Comparison of ENCODE assay signal across 8 cellular contexts in genomic region chr19:15330801-15331418, GRCh38. TPM values are rescaled to one million over a fixed set of nuclear protein-coding genes. Genes with fewer than 3 reads are reported as not detected.
A peak's percentile ranks its signal among the peaks of the same experiment; 100 is the strongest.
DNase-seq lines count a peak whose midpoint lies in the region; ATAC-seq and TF ChIP-seq lines count a peak whose summit lies in the region.

No MANE protein-coding gene starts in this region.

- ATAC-seq in right lobe of liver: peak; percentile 36 to 56 (median 43)
- ATAC-seq in HG03521 (IDR thresholded peaks at IDR 0.05; ENCODE audit: unreplicated experiment): no peak
- no peak for ATAC-seq in GM21723 (IDR thresholded peaks at IDR 0.05; ENCODE audit: unreplicated experiment)

- peak overlapping the region; percentile 80 for H3K4me3 ChIP-seq in NB4 (ENCODE audit: low read depth, low read length)
- H3K4me3 ChIP-seq in mammary epithelial cell (replicated peaks in 1 of 3; ENCODE audit: insufficient read depth in 1 of 3, low read depth in 2 of 3, low read length in 3 of 3): peak overlapping the region; percentile 89 to 96 (median 94)
- peak overlapping the region; percentile 71 to 96 (median 89) for H3K4me3 ChIP-seq in right lobe of liver
- peak overlapping the region; percentile 86 to 97 for H3K4me3 ChIP-seq in tibial artery

- H2AFZ ChIP-seq in mammary epithelial cell (ENCODE audit: low read depth, low read length): peak overlapping the region; percentile 61

- under 1% methylated on average over 12 of the region's 17 CpGs for WGBS in mammary epithelial cell (ENCODE audit: low coverage, missing lambda C conversion rate)
- 4% methylated on average over 12 of the region's 17 CpGs for WGBS in right lobe of liver (ENCODE audit: insufficient coverage, low coverage, low lambda C conversion rate, missing lambda C conversion rate)

- DNase-seq in EH (ENCODE audit: low read depth) (peak; percentile 95), NB4 (ENCODE audit: low read depth) (peak; percentile 50), mammary epithelial cell (peak; percentile 87), right lobe of liver (no peak), tibial artery (no peak), ureter (ENCODE audit: low spot score) (no peak)

- TF ChIP-seq POLR2A in NB4 (IDR thresholded peaks at IDR 0.05; ENCODE audit: extremely low read depth, insufficient read length): no peak
- TF ChIP-seq POLR2A in right lobe of liver (IDR thresholded peaks at IDR 0.05): no peak

- in situ Hi-C loops in mammary epithelial cell (cut with MboI; ENCODE audit: low sequenced_read_pairs in 2 of 2): no loop called here

- intact Hi-C loops in mammary epithelial cell (cut with micrococcal nuclease) (loop anchor here (1.0 to 5.0 kb wide), 4 partner anchors 20 to 67 kb away; no protein-coding TSS in a partner anchor), right lobe of liver (cut with DNase I) (no loop called here), tibial artery (cut with DNase I; ENCODE audit: low total_unique reads) (loop anchor here (5.0 to 10.0 kb wide), 3 partner anchors 66 to 224 kb away; no protein-coding TSS in a partner anchor)

- H3K36me3 ChIP-seq in mammary epithelial cell (ENCODE audit: insufficient read depth, low read length) (no peaks in the 10 kb centered on the region), right lobe of liver (no peaks in the 10 kb centered on the region), tibial artery (no peaks in the 10 kb centered on the region)

- peak overlapping the region; percentile 96 for H3K4me2 ChIP-seq in mammary epithelial cell (ENCODE audit: insufficient read depth, low read depth, low read length)

- peaks cover 12% of the 10 kb centered on the region for H4K20me1 ChIP-seq in mammary epithelial cell (ENCODE audit: insufficient read depth, low read length)

- H3K79me2 ChIP-seq in mammary epithelial cell (ENCODE audit: insufficient read depth, low read length): peaks cover 83% of the 10 kb centered on the region

- dilution Hi-C loops in mammary epithelial cell (cut with HindIII; ENCODE audit: low sequenced_read_pairs): no loop called here

- CTCF ChIA-PET in mammary epithelial cell (lab: Charles Lee; ENCODE audit: low non-redundant PET): no interaction called here

- H3K4me1 ChIP-seq in mammary epithelial cell (ENCODE audit: insufficient read depth, low read length) (peaks cover 17% of the 10 kb centered on the region), right lobe of liver (peaks cover 0 to 51% (median 21%) of the 10 kb centered on the region in 4 donors), tibial artery (peaks cover 0 to 79% (median 61%) of the 10 kb centered on the region in 4 donors)

- BruUV-seq in mammary epithelial cell (replicated peaks; lab: Mats Ljungman, UMichigan): TSS peak; percentile 20

- H3K9me3 ChIP-seq in mammary epithelial cell (replicated peaks; ENCODE audit: insufficient read depth, low read length): no peaks in the 10 kb centered on the region
- H3K9me3 ChIP-seq in right lobe of liver: no peaks in the 10 kb centered on the region
- no peaks in the 10 kb centered on the region for H3K9me3 ChIP-seq in tibial artery

- no peaks in the 10 kb centered on the region for H3K27me3 ChIP-seq in mammary epithelial cell (ENCODE audit: insufficient read depth, low read length)
- no peaks in the 10 kb centered on the region for H3K27me3 ChIP-seq in right lobe of liver
- no peaks in the 10 kb centered on the region for H3K27me3 ChIP-seq in tibial artery

- peak overlapping the region; percentile 91 for H3K9ac ChIP-seq in mammary epithelial cell (ENCODE audit: insufficient read depth, low read length)

- peak overlapping the region; percentile 86 for H3K27ac ChIP-seq in mammary epithelial cell (ENCODE audit: insufficient read depth, low read depth, low read length)
- H3K27ac ChIP-seq in right lobe of liver: peak overlapping the region; percentile 87 to 94 (median 90)
- H3K27ac ChIP-seq in tibial artery: peak overlapping the region; percentile 96

- TF ChIP-seq CTCF in NB4 (IDR thresholded peaks at IDR 0.05; ENCODE audit: low read depth, low read length): no peak
- TF ChIP-seq CTCF in mammary epithelial cell (conservative IDR thresholded peaks at IDR 0.05 in 1 of 2, IDR thresholded peaks at IDR 0.05 in 1 of 2; ENCODE audit: extremely low read depth in 1 of 2, insufficient read depth in 1 of 2, low read depth in 1 of 2, low read length in 2 of 2): no peak
- no peak for TF ChIP-seq CTCF in right lobe of liver (IDR thresholded peaks at IDR 0.05)
- no peak for TF ChIP-seq CTCF in tibial artery (IDR thresholded peaks at IDR 0.05)

RNA-seq across cellular contexts. Expression of gene BRD4, which starts 1.4 kb away (rescaled TPM):
- total RNA-seq in mammary epithelial cell: 100 to 1,000 TPM in 1 of 2 donors, 10 to 100 TPM in 1; 22.2 to 113 TPM
- 9.9 TPM for polyA plus RNA-seq in mammary epithelial cell
- 166 TPM for polyA minus RNA-seq in mammary epithelial cell
- total RNA-seq in right lobe of liver: 10 to 100 TPM; 20.0 to 52.6 (median 40.6) TPM
- 134 TPM for total RNA-seq in ureter

RNA-seq across cellular contexts. Expression of gene AKAP8, which starts 48.7 kb away (rescaled TPM):
- 10 to 100 TPM; 12.8 to 33.2 TPM for total RNA-seq in mammary epithelial cell
- 13.7 TPM for polyA plus RNA-seq in mammary epithelial cell
- 4.7 TPM for polyA minus RNA-seq in mammary epithelial cell
- total RNA-seq in right lobe of liver: 10 to 100 TPM in 5 of 6 experiments, 1 to 10 TPM in 1; 10.0 to 20.2 (median 13.3) TPM
- total RNA-seq in ureter: 69.7 TPM

Comparison
In these comparisons a context has a peak if more than half of its experiments do, and no peak if none do; other contexts are left out.
1. DNase-seq: peak in EH (single experiment), NB4 (single experiment) and mammary epithelial cell (single experiment); none in right lobe of liver (0 of 3), tibial artery (0 of 2) and ureter (single experiment).
2. ATAC-seq: peak in right lobe of liver (4 of 4); none in HG03521 (single experiment) and GM21723 (single experiment).
3. intact Hi-C loops: an anchor here in mammary epithelial cell (1.0 to 5.0 kb wide) and tibial artery (5.0 to 10.0 kb wide); none called in right lobe of liver.
4. Peak in every context shown above with its lines, with median percentiles within 50 percentile points of each other: H3K4me3 ChIP-seq and H3K27ac ChIP-seq.